In the genomic region with DNA sequence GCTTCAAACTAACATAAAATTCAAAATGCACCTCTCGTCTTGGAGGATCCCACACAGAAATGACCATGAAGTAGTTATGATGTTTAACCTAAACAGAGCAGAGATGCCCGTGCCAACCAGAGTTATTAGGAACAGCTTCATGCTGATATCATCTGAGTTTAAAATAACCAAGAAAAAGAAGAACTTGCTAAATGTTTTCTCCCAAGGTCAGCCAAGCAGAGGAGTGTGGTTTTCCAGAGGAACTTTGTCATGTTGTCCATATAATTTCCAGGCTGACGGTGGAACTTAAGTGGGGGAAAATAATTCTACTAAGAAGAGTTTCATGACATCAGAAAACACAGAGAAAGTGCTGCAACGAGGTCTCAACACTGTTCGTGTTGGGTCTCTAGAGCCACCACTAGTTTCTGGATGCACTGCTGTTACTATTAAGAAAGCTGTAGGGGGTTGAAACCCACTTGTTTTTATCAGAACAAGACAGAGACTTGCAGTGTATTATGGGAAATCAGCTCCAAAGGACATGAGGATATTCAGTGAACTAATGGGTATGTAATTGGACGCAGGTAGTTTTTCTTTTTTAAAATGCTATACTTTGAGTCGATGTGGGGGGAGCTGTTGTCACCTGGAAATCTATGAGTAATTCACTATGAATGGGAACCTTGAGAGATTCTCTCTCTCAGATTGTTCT, we compare ENCODE assay signal across 14 cellular contexts.
"Had no signal": no experiment of that assay in that cellular context is flagged by ENCODE, and none has a peak within 500 bp of the region (broad histone marks: within the 10 kb centered on the region; RNA-seq: fewer than 3 reads in every experiment).

No MANE protein-coding gene starts in this region.

- H3K36me3 Mint-ChIP-seq: activated naive CD4-positive, alpha-beta T cell treated with anti-CD3 and anti-CD28 coated beads, Interleukin-2, amount 50 U/mL, for 24 hours had no signal

- H3K4me3 Mint-ChIP-seq: activated naive CD4-positive, alpha-beta T cell treated with anti-CD3 and anti-CD28 coated beads, Interleukin-2, amount 50 U/mL, for 24 hours; mesothelial cell of epicardium; natural killer cell treated with Interleukin-12 subunit alpha and Interleukin-12 subunit beta and Interleukin-15 and Interleukin-18, amount 100 ng/mL, for 72 hours had no signal

- H3K9me3 Mint-ChIP-seq: activated naive CD4-positive, alpha-beta T cell treated with anti-CD3 and anti-CD28 coated beads, Interleukin-2, amount 50 U/mL, for 24 hours; mesothelial cell of epicardium; natural killer cell treated with Interleukin-12 subunit alpha and Interleukin-12 subunit beta and Interleukin-15 and Interleukin-18, amount 100 ng/mL, for 72 hours had no signal

- H3K27me3 Mint-ChIP-seq: activated naive CD4-positive, alpha-beta T cell treated with anti-CD3 and anti-CD28 coated beads, Interleukin-2, amount 50 U/mL, for 24 hours; natural killer cell treated with Interleukin-12 subunit alpha and Interleukin-12 subunit beta and Interleukin-15 and Interleukin-18, amount 100 ng/mL, for 72 hours had no signal

- H3K27ac Mint-ChIP-seq: activated naive CD4-positive, alpha-beta T cell treated with anti-CD3 and anti-CD28 coated beads, Interleukin-2, amount 50 U/mL, for 24 hours; mesothelial cell of epicardium; natural killer cell treated with Interleukin-12 subunit alpha and Interleukin-12 subunit beta and Interleukin-15 and Interleukin-18, amount 100 ng/mL, for 72 hours had no signal

- DNase-seq: activated CD4-positive, alpha-beta T cell treated with anti-CD3 and anti-CD28 coated beads, Interleukin-2, amount 50 U/mL, for 1 hour; activated CD8-positive, alpha-beta memory T cell treated with anti-CD3 and anti-CD28 coated beads for 24 hours; activated CD8-positive, alpha-beta memory T cell treated with anti-CD3 and anti-CD28 coated beads, Interleukin-2, amount 50 U/mL, for 48 hours; activated effector memory CD4-positive, alpha-beta T cell treated with Interleukin-2 at 50 U/mL for 16 hours; activated T-cell treated with anti-CD3 and anti-CD28 coated beads, Interleukin-2, amount 50 U/mL, for 48 hours; kidney; stimulated activated CD4-positive, alpha-beta T cell treated with anti-CD3 and anti-CD28 coated beads, Interleukin-2, amount 100 ng/mL, for 24 hours; stimulated activated naive CD8-positive, alpha-beta T cell treated with anti-CD3 and anti-CD28 coated beads, Interleukin-15, Interleukin-2, amounts not matched to agents 100 U/mL and 50 U/mL, for 24 hours; substantia nigra; SW 1271; tibial artery had no signal
